8 cellular contexts compared by ENCODE assay signal in the genomic region with DNA sequence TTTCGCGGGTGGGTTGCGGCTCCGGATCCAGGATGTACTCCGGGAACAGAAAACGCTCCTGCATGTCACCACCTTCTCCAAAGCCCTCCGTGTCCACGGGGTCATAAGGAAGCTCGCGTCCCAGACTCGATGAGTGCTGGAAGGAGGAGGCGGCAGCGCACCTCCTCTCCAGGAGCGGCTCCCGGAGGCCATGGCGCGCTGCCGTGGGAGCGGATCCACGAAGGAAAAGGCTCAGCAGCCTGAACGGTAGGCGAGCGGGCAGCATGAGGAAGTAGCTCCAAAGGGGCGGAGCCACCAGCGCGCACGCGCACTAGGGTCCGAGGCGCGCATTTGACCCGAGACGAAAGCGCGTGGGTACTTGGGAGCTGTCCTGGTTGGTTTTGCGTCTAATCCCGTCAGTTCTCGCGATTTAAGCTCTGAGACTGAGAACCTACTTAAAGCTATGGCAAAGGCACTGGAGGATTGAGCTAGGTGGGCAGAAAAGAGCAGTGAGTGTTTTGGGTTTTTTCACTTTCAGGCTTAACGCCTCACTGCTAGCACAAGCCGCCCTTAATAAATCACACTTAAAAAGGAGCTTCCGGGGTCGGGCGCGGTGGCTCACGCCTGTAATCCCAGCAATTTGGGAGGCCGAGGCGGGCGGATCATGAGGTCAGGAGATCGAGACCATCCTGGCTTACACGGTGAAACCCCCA. TPM values are rescaled to one million over a fixed set of nuclear protein-coding genes. Genes with fewer than 3 reads are reported as not detected.
A peak's percentile ranks its signal among the peaks of the same experiment; 100 is the strongest.
DNase-seq lines count a peak whose midpoint lies in the region; ATAC-seq, FAIRE-seq and TF ChIP-seq lines count a peak whose summit lies in the region.

Gene NOA1 (minus strand): TSS at position 286 of the 692 bp plus-strand sequence. CDS start 21 bp downstream, at position 265.

- H3K36me3 ChIP-seq in HUES64 (ENCODE audit: insufficient read depth, low read length) (peaks cover 20% of the 10 kb centered on the region), OCI-LY1 (ENCODE audit: insufficient read depth, low read length) (peaks cover 49% of the 10 kb centered on the region), mesodermal cell (ENCODE audit: control insufficient read depth, insufficient read depth, low read length) (peaks cover 36% of the 10 kb centered on the region)

- no peaks in the 10 kb centered on the region for H3K27me3 Mint-ChIP-seq in Calu3 (ENCODE audit: unreplicated experiment)

- peaks cover 2% of the 10 kb centered on the region; the same call in 1 of the 2 replicates for H4K20me1 ChIP-seq in OCI-LY1 (ENCODE audit: insufficient read depth, low read length)

- H3K27ac ChIP-seq in HUES64 (ENCODE audit: low read depth, low read length): peak within 1 kb of the TSS; percentile 87; the same call in 1 of the 2 replicates
- H3K27ac ChIP-seq in OCI-LY1 (ENCODE audit: low read depth, low read length, poor library complexity, severe bottlenecking): peak within 1 kb of the TSS; percentile 92
- peak within 1 kb of the TSS; percentile 96 for H3K27ac ChIP-seq in mesodermal cell (ENCODE audit: low read depth, low read length, severe bottlenecking)

- peak; percentile 94 for DNase-seq in Calu3
- peak; percentile 98 for DNase-seq in activated CD8-positive, alpha-beta memory T cell treated with anti-CD3 and anti-CD28 coated beads, Interleukin-2, amount 50 U/mL, for 4 hours
- DNase-seq in stimulated activated CD8-positive, alpha-beta memory T cell treated with anti-CD3 and anti-CD28 coated beads, Interleukin-15, amount 100 ng/mL, for 4 hours (ENCODE audit: low read depth in 2 of 2): peak; percentile 95 to 97

- peaks cover 72% of the 10 kb centered on the region for H3K36me3 Mint-ChIP-seq in Calu3 (ENCODE audit: insufficient read depth, unreplicated experiment)

- BruUV-seq in Calu3 (replicated peaks; lab: Mats Ljungman, UMichigan): no TSS peak

- no peaks in the 10 kb centered on the region for H3K9me3 Mint-ChIP-seq in Calu3 (ENCODE audit: low read depth, unreplicated experiment)

- intact Hi-C loops in Calu3 (cut with micrococcal nuclease; ENCODE audit: unreplicated experiment): no loop called here

- H3F3A ChIP-seq in OCI-LY1 (ENCODE audit: insufficient read depth, low read length): no peaks in the 10 kb centered on the region

- H3K9me3 ChIP-seq in HUES64 (ENCODE audit: insufficient read depth, low read depth, low read length) (no peaks in the 10 kb centered on the region), OCI-LY1 (ENCODE audit: low read length) (0 out of 2 replicates have a peak, but pooled peaks cover 3% of the 10 kb centered on the region), mesodermal cell (ENCODE audit: control insufficient read depth, low read length) (peaks cover 9% of the 10 kb centered on the region)

- H3K4me3 ChIP-seq in HUES64 (ENCODE audit: low read length): peak within 1 kb of the TSS; percentile 73
- H3K4me3 ChIP-seq in OCI-LY1 (ENCODE audit: low read depth, low read length, poor library complexity, severe bottlenecking): peak within 1 kb of the TSS; percentile 87
- H3K4me3 ChIP-seq in mesodermal cell (ENCODE audit: extremely low read depth, insufficient read depth, low read length, poor library complexity, severe bottlenecking): peak within 1 kb of the TSS; percentile 98

- TF ChIP-seq CTCF in Calu3 (IDR thresholded peaks at IDR 0.05; ENCODE audit: unreplicated experiment): no peak
- no peak for TF ChIP-seq CTCF in OCI-LY1 (IDR thresholded peaks at IDR 0.05; ENCODE audit: low read length)

- H3K9me2 ChIP-seq in OCI-LY1 (ENCODE audit: low read depth, low read length): no peaks in the 10 kb centered on the region

- ATAC-seq in GM21447 (IDR thresholded peaks at IDR 0.05; ENCODE audit: unreplicated experiment): peak; percentile 82

- CTCF ChIA-PET in Calu3 (lab: Charles Lee): interaction anchor here (0.7 kb wide), 1 partner anchor 11 kb away, joined by 4 read pairs; no protein-coding TSS in a partner anchor

- H3K4me1 Mint-ChIP-seq in Calu3 (ENCODE audit: low read depth, unreplicated experiment): peaks cover 13% of the 10 kb centered on the region

- peak; percentile 89 for FAIRE-seq in endometrium (lab: Jason Lieb, UNC)

- H3K4me1 ChIP-seq in HUES64 (ENCODE audit: insufficient read depth, low read length): no peaks in the 10 kb centered on the region
- peaks cover 53% of the 10 kb centered on the region for H3K4me1 ChIP-seq in OCI-LY1 (ENCODE audit: insufficient read depth, low read length, severe bottlenecking)
- peaks cover 19% of the 10 kb centered on the region for H3K4me1 ChIP-seq in mesodermal cell (ENCODE audit: control insufficient read depth, insufficient read depth, low read length, poor library complexity, severe bottlenecking)

- peak within 1 kb of the TSS; percentile 98 for H3K4me3 Mint-ChIP-seq in Calu3 (ENCODE audit: low read depth, unreplicated experiment)

- H3K4me2 ChIP-seq in OCI-LY1 (ENCODE audit: low read length): peak within 1 kb of the TSS; percentile 99

- H3K9ac ChIP-seq in HUES64 (ENCODE audit: low read depth, low read length) (peak within 1 kb of the TSS; percentile 90), OCI-LY1 (ENCODE audit: low read length) (peak within 1 kb of the TSS; percentile 91)

- peak within 1 kb of the TSS; percentile 98 for H3K27ac Mint-ChIP-seq in Calu3 (ENCODE audit: unreplicated experiment)

- peaks cover 59% of the 10 kb centered on the region for H3K79me2 ChIP-seq in OCI-LY1 (ENCODE audit: insufficient read depth, low read length)

- 3% methylated on average over 51 of the region's 51 CpGs for WGBS in HUES64
- 0% methylated on average over 36 to 42 of the region's 51 CpGs for WGBS in mesodermal cell (ENCODE audit: insufficient coverage in 2 of 2), 2 experiments

- H3K27me3 ChIP-seq in HUES64 (ENCODE audit: insufficient read depth, low read length): no peaks in the 10 kb centered on the region
- H3K27me3 ChIP-seq in OCI-LY1 (ENCODE audit: insufficient read depth, low read length): no peaks in the 10 kb centered on the region

- H2AFZ ChIP-seq in OCI-LY1 (ENCODE audit: low read length): no peak within 1 kb of the TSS

RNA-seq across cellular contexts. Expression of gene NOA1, which starts in this region (rescaled TPM):
- 14.2 and 16.4 TPM in 2 replicates for total RNA-seq in Calu3 (2022)
- 14.3 TPM for polyA plus RNA-seq in HUES64 (2013, experiment 1 of 2)
- 17.0 TPM for polyA plus RNA-seq in HUES64 (2013, experiment 2 of 2)
- polyA plus RNA-seq in mesodermal cell (2013, experiment 1 of 2): 16.0 TPM
- 16.8 TPM for polyA plus RNA-seq in mesodermal cell (2013, experiment 2 of 2)

Comparison
In these comparisons a context has a peak if more than half of its experiments do, and no peak if none do; other contexts are left out.
1. Peak in every context shown above with its lines: DNase-seq, ATAC-seq, H3K4me3 ChIP-seq and H3K27ac ChIP-seq.